In genomic region chr1:204516180-204516879, GRCh38 we compare ENCODE assay signal across 8 cellular contexts. TPM values are rescaled to one million over a fixed set of nuclear protein-coding genes. Genes with fewer than 3 reads are reported as not detected.
DNase-seq lines count a peak whose midpoint lies in the region; ATAC-seq and TF ChIP-seq lines count a peak whose summit lies in the region.

A gene with protein sequence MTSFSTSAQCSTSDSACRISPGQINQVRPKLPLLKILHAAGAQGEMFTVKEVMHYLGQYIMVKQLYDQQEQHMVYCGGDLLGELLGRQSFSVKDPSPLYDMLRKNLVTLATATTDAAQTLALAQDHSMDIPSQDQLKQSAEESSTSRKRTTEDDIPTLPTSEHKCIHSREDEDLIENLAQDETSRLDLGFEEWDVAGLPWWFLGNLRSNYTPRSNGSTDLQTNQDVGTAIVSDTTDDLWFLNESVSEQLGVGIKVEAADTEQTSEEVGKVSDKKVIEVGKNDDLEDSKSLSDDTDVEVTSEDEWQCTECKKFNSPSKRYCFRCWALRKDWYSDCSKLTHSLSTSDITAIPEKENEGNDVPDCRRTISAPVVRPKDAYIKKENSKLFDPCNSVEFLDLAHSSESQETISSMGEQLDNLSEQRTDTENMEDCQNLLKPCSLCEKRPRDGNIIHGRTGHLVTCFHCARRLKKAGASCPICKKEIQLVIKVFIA (plus strand): TSS chr1:204516406. CDS start chr1:204525519, 9,113 bp downstream.

- no peaks in the 10 kb centered on the region for H3K4me1 ChIP-seq in BE2C

- no peaks in the 10 kb centered on the region for H3K9me3 ChIP-seq in BE2C

- DNase-seq in BE2C (peak; percentile 95), NCI-H524 (lab: John Stamatoyannopoulos, UW) (peak; percentile 90 to 94), choroid plexus epithelial cell (ENCODE audit: low read depth) (peak; percentile 98), kidney glomerular epithelial cell (lab: John Stamatoyannopoulos, UW) (peak; percentile 93)
- DNase-seq in activated CD4-positive, alpha-beta T cell treated with anti-CD3 and anti-CD28 coated beads for 24 hours (ENCODE audit: low read depth in 2 of 2) = peak; percentile 87 to 88
- peak; percentile 94 for DNase-seq in stimulated activated CD4-positive, alpha-beta T cell treated with anti-CD3 and anti-CD28 coated beads, Interleukin-15, amount 100 ng/mL, for 48 hours (ENCODE audit: low read depth in 2 of 2)

- H3K36me3 ChIP-seq in BE2C = peaks cover 18% of the 10 kb centered on the region

- ATAC-seq in GM19324 (IDR thresholded peaks at IDR 0.05; ENCODE audit: low FRiP score, unreplicated experiment) (peak; percentile 82), HG03457 (IDR thresholded peaks at IDR 0.05; ENCODE audit: unreplicated experiment) (peak; percentile 60)

- no peak for TF ChIP-seq CTCF in BE2C (IDR thresholded peaks at IDR 0.05; ENCODE audit: low read depth, low read length)
- no peak for TF ChIP-seq CTCF in choroid plexus epithelial cell (conservative IDR thresholded peaks at IDR 0.05; ENCODE audit: low read depth, low read length)

- no peaks in the 10 kb centered on the region for H3K27me3 ChIP-seq in BE2C

- H3K4me3 ChIP-seq in BE2C (ENCODE audit: low read depth, low read length) (peak within 1 kb of the TSS; percentile 84), choroid plexus epithelial cell (ENCODE audit: low read depth, low read length) (peak within 1 kb of the TSS; percentile 91)

RNA-seq across cellular contexts. Expression of the gene that starts here (rescaled TPM):
- 8.1 TPM for polyA plus RNA-seq in BE2C (2012; ENCODE audit: insufficient read depth, insufficient read length, low read depth)

Comparison
In these comparisons a context has a peak if more than half of its experiments do, and no peak if none do; other contexts are left out.
1. Peak in every context shown above with its lines: DNase-seq, ATAC-seq and H3K4me3 ChIP-seq.